Comparison of ENCODE assay signal across 13 cellular contexts in genomic region chr22:49481651-49482399, GRCh38.
DNase-seq lines count a peak whose midpoint lies in the region; ATAC-seq and TF ChIP-seq lines count a peak whose summit lies in the region.
"Had no signal": no experiment of that assay in that cellular context is flagged by ENCODE, and none has a peak within 500 bp of the region (broad histone marks: within the 10 kb centered on the region; RNA-seq: fewer than 3 reads in every experiment).

No MANE protein-coding gene starts in this region.

- no peak for TF ChIP-seq EP300 in upper lobe of left lung (IDR thresholded peaks at IDR 0.05)

- H3K4me3 Mint-ChIP-seq in activated T-cell treated with anti-CD3 and anti-CD28 coated beads, Interleukin-2, amount 50 U/mL, for 24 hours, result no peak overlapping the region
- H3K4me3 Mint-ChIP-seq in activated T-cell treated with anti-CD3 and anti-CD28 coated beads, Interleukin-2, amount 50 U/mL, for 72 hours, result no peak overlapping the region
- H3K4me3 Mint-ChIP-seq: activated naive CD8-positive, alpha-beta T cell treated with anti-CD3 and anti-CD28 coated beads, Interleukin-2, amount 10 ng/mL, durations not matched to agents 7 days and 5 days; central memory CD8-positive, alpha-beta T cell; natural killer cell had no signal

- ATAC-seq in activated T-cell treated with anti-CD3 and anti-CD28 coated beads, Interleukin-2, amount 50 U/mL, for 72 hours (replicated peaks in 1 of 2), result no peak
- ATAC-seq in left lung (peak; percentile 31), upper lobe of left lung (ENCODE audit: low FRiP score in 2 of 2) (peak; percentile 10 to 23), GM18505 (IDR thresholded peaks at IDR 0.05; ENCODE audit: unreplicated experiment) (no peak), GM19328 (IDR thresholded peaks at IDR 0.05; ENCODE audit: unreplicated experiment) (no peak), HG03108 (IDR thresholded peaks at IDR 0.05; ENCODE audit: unreplicated experiment) (no peak)

- H3K27ac Mint-ChIP-seq in activated T-cell treated with anti-CD3 and anti-CD28 coated beads, Interleukin-2, amount 50 U/mL, for 24 hours, result peak overlapping the region; percentile 33
- H3K27ac Mint-ChIP-seq in activated T-cell treated with anti-CD3 and anti-CD28 coated beads, Interleukin-2, amount 50 U/mL, for 72 hours, result no peak overlapping the region
- H3K27ac Mint-ChIP-seq: activated naive CD8-positive, alpha-beta T cell treated with anti-CD3 and anti-CD28 coated beads, Interleukin-2, amount 10 ng/mL, durations not matched to agents 7 days and 5 days; natural killer cell had no signal

- intact Hi-C loops in left lung (cut with DNase I), result no loop called here

- H3K27me3 ChIP-seq in left lung, result peaks cover 12 to 40% of the 10 kb centered on the region in 2 donors
- no peaks in the 10 kb centered on the region for H3K27me3 ChIP-seq in upper lobe of left lung

- no peak for TF ChIP-seq CTCF in left lung (IDR thresholded peaks at IDR 0.05)
- no peak for TF ChIP-seq CTCF in upper lobe of left lung (IDR thresholded peaks at IDR 0.05)

- H3K27ac ChIP-seq in left lung, result no peak overlapping the region
- no peak overlapping the region for H3K27ac ChIP-seq in upper lobe of left lung
- H3K27ac ChIP-seq: stomach had no signal

- TF ChIP-seq POLR2A in upper lobe of left lung (IDR thresholded peaks at IDR 0.05), result no peak
- no peak for TF ChIP-seq POLR2A in GM18505 (IDR thresholded peaks at IDR 0.05; ENCODE audit: borderline replicate concordance, extremely low read depth, insufficient read depth, insufficient read length)

- DNase-seq in activated T-cell treated with anti-CD3 and anti-CD28 coated beads, Interleukin-2, amount 50 U/mL, for 24 hours, result no peak
- no peak for DNase-seq in activated T-cell treated with anti-CD3 and anti-CD28 coated beads, Interleukin-2, amount 50 U/mL, for 72 hours
- DNase-seq in left lung (no peak), upper lobe of left lung (peak in 1 of 2 donors; percentile 51)
- DNase-seq: activated naive CD8-positive, alpha-beta T cell treated with anti-CD3 and anti-CD28 coated beads, Interleukin-2, amount 10 ng/mL, durations not matched to agents 7 days and 5 days; glutamatergic neuron; natural killer cell; stomach had no signal

- H3K4me1 ChIP-seq in left lung (peaks cover 0 to 8% of the 10 kb centered on the region in 2 donors), upper lobe of left lung (peaks cover 0 to 13% (median 9%) of the 10 kb centered on the region in 4 donors)

- no peaks in the 10 kb centered on the region for H3K27me3 Mint-ChIP-seq in activated T-cell treated with anti-CD3 and anti-CD28 coated beads, Interleukin-2, amount 50 U/mL, for 24 hours
- peaks cover 6% of the 10 kb centered on the region for H3K27me3 Mint-ChIP-seq in activated T-cell treated with anti-CD3 and anti-CD28 coated beads, Interleukin-2, amount 50 U/mL, for 72 hours (ENCODE audit: low read depth)

- peaks cover 2% of the 10 kb centered on the region for H3K9me3 Mint-ChIP-seq in activated T-cell treated with anti-CD3 and anti-CD28 coated beads, Interleukin-2, amount 50 U/mL, for 24 hours
- peaks cover 4% of the 10 kb centered on the region in 2 donors for H3K9me3 Mint-ChIP-seq in activated T-cell treated with anti-CD3 and anti-CD28 coated beads, Interleukin-2, amount 50 U/mL, for 72 hours

- H3K9me3 ChIP-seq in left lung (peaks cover 0 to 3% of the 10 kb centered on the region in 2 donors), upper lobe of left lung (no peaks in the 10 kb centered on the region)
- H3K9me3 ChIP-seq: stomach had no signal

- H3K4me1 Mint-ChIP-seq in activated T-cell treated with anti-CD3 and anti-CD28 coated beads, Interleukin-2, amount 50 U/mL, for 24 hours (ENCODE audit: low read depth), result peaks cover 5% of the 10 kb centered on the region
- peaks cover 5% of the 10 kb centered on the region for H3K4me1 Mint-ChIP-seq in activated T-cell treated with anti-CD3 and anti-CD28 coated beads, Interleukin-2, amount 50 U/mL, for 72 hours (ENCODE audit: low read depth)
- H3K4me1 Mint-ChIP-seq: activated naive CD8-positive, alpha-beta T cell treated with anti-CD3 and anti-CD28 coated beads, Interleukin-2, amount 10 ng/mL, durations not matched to agents 7 days and 5 days had no signal

- H3K36me3 ChIP-seq in left lung (no peaks in the 10 kb centered on the region), upper lobe of left lung (no peaks in the 10 kb centered on the region)
- H3K36me3 ChIP-seq: stomach had no signal

- WGBS in upper lobe of left lung, 2 donors, result 30 to 41% methylated on average over 23 to 35 of the region's 35 CpGs

- H3K4me3 ChIP-seq in left lung (no peak overlapping the region), upper lobe of left lung (peak overlapping the region in 2 of 4 donors; percentile 8 to 35)
- H3K4me3 ChIP-seq: stomach had no signal

- H3K36me3 Mint-ChIP-seq in activated T-cell treated with anti-CD3 and anti-CD28 coated beads, Interleukin-2, amount 50 U/mL, for 24 hours (ENCODE audit: low read depth), result peaks cover 17% of the 10 kb centered on the region
- H3K36me3 Mint-ChIP-seq in activated T-cell treated with anti-CD3 and anti-CD28 coated beads, Interleukin-2, amount 50 U/mL, for 72 hours (ENCODE audit: insufficient read depth in 2 of 2), result peaks cover 4 to 9% of the 10 kb centered on the region in 2 donors
- H3K36me3 Mint-ChIP-seq: activated naive CD8-positive, alpha-beta T cell treated with anti-CD3 and anti-CD28 coated beads, Interleukin-2, amount 10 ng/mL, durations not matched to agents 7 days and 5 days; natural killer cell had no signal

TF ChIP-seq in PFSK-1, 5 proteins besides CTCF, POLR2A, EP300 and RAD21:
- TF ChIP-seq FOXP2 (optimal IDR thresholded peaks at IDR 0.05; ENCODE audit: borderline replicate concordance, extremely low read depth, extremely low read length, insufficient read depth) (no peak), POLR2AphosphoS5 (IDR thresholded peaks at IDR 0.05; ENCODE audit: low read depth, low read length) (0 out of 2 replicates have a peak, but pooled peaks have one; percentile 24)

Comparison
In these comparisons a context has a peak if more than half of its experiments do, and no peak if none do; other contexts are left out.
1. ATAC-seq: peak in left lung (single experiment) and upper lobe of left lung (2 of 2); none in activated T-cell treated with anti-CD3 and anti-CD28 coated beads, Interleukin-2, amount 50 U/mL, for 72 hours (0 of 2), GM18505 (single experiment), GM19328 (single experiment) and HG03108 (single experiment).